ENCODE assay signal across 8 cellular contexts in genomic region chr22:45502215-45503070, GRCh38. TPM values are rescaled to one million over a fixed set of nuclear protein-coding genes. Genes with fewer than 3 reads are reported as not detected.
DNase-seq lines count a peak whose midpoint lies in the region; ATAC-seq and TF ChIP-seq lines count a peak whose summit lies in the region.

Gene FBLN1, plus strand, starts transcription at chr22:45502883. Its CDS starts 103 bp downstream, at chr22:45502986.

- H3K14ac ChIP-seq in IMR-90 (replicated peaks; ENCODE audit: low read depth, low read length): peak within 1 kb of the TSS; percentile 62

- no peaks in the 10 kb centered on the region for H3K27me3 ChIP-seq in IMR-90 (ENCODE audit: control insufficient read depth, insufficient read depth, low read length)
- no peaks in the 10 kb centered on the region for H3K27me3 ChIP-seq in thoracic aorta (replicated peaks; ENCODE audit: insufficient read depth)

- H3K9me3 ChIP-seq in IMR-90 (ENCODE audit: control insufficient read depth, insufficient read depth, low read length) (no peaks in the 10 kb centered on the region), thoracic aorta (no peaks in the 10 kb centered on the region)

- H3K56ac ChIP-seq in IMR-90 (ENCODE audit: extremely low read depth, insufficient read depth, low read length): peak within 1 kb of the TSS; percentile 82

- H3K4me2 ChIP-seq in IMR-90 (ENCODE audit: low read depth, low read length): peak within 1 kb of the TSS; percentile 84

- H4K91ac ChIP-seq in IMR-90 (ENCODE audit: insufficient read depth, low read depth, low read length): peak within 1 kb of the TSS; percentile 90

- peak within 1 kb of the TSS; percentile 95 for H2BK120ac ChIP-seq in IMR-90 (ENCODE audit: low read depth, low read length)

- H3K36me3 ChIP-seq in IMR-90 (ENCODE audit: control insufficient read depth, insufficient read depth, low read length): peaks cover 10% of the 10 kb centered on the region; the same call in 1 of the 2 replicates
- no peaks in the 10 kb centered on the region for H3K36me3 ChIP-seq in thoracic aorta

- H3K23ac ChIP-seq in IMR-90 (ENCODE audit: low read depth, low read length): peak within 1 kb of the TSS; percentile 61

- ATAC-seq in IMR-90 (ENCODE audit: low read depth): peak; percentile 74
- ATAC-seq in thoracic aorta (ENCODE audit: insufficient number of reproducible peaks, low FRiP score, low read depth): peak; percentile 37
- no peak for ATAC-seq in GM21423 (IDR thresholded peaks at IDR 0.05; ENCODE audit: unreplicated experiment)
- no peak for ATAC-seq in HG03159 (IDR thresholded peaks at IDR 0.05; ENCODE audit: unreplicated experiment)

- peak within 1 kb of the TSS; percentile 44 to 96; a peak in 2 of 4 replicates for H4K8ac ChIP-seq in IMR-90 (ENCODE audit: low read depth in 2 of 2, low read length in 2 of 2)

- dilution Hi-C loops in IMR-90 (cut with HindIII; ENCODE audit: low sequenced_read_pairs, unreplicated experiment): no loop called here

- H3K27ac ChIP-seq in IMR-90 (ENCODE audit: insufficient read depth, low read length) (peak within 1 kb of the TSS; percentile 90), thoracic aorta (peak within 1 kb of the TSS; percentile 34 to 67)

- POLR2A ChIA-PET in IMR-90 (lab: Charles Lee; ENCODE audit: unreplicated experiment): interaction anchor here (0.6 kb wide), 1 partner anchor 88 kb away, joined by 10 read pairs; no protein-coding TSS in a partner anchor

- H2BK15ac ChIP-seq in IMR-90 (ENCODE audit: low read depth, low read length): peak within 1 kb of the TSS; percentile 84; the same call in 2 of the 3 replicates

- H3K79me1 ChIP-seq in IMR-90 (ENCODE audit: low read depth in 1 of 2, low read length in 2 of 2): peaks cover 14 to 47% of the 10 kb centered on the region in 2 experiments; a peak in 3 of 4 replicates

- WGBS in IMR-90 (ENCODE audit: extremely low coverage in 2 of 2, insufficient read length in 1 of 2), 2 experiments: 5% methylated on average over 27 of the region's 91 CpGs; no CpG with 5 or more reads in 1 of the 2 experiments
- 11 to 37% methylated on average over 6 to 41 of the region's 91 CpGs for WGBS in lower leg skin, 2 donors

- peak within 1 kb of the TSS; percentile 80 for H3K4me3 ChIP-seq in IMR-90 (ENCODE audit: insufficient read depth, low read depth, low read length)
- peak within 1 kb of the TSS; percentile 67 for H3K4me3 ChIP-seq in choroid plexus epithelial cell (ENCODE audit: low read depth, low read length)
- H3K4me3 ChIP-seq in lower leg skin (ENCODE audit: low read depth, poor library complexity, severe bottlenecking): peak within 1 kb of the TSS; percentile 52
- H3K4me3 ChIP-seq in thoracic aorta: peak within 1 kb of the TSS; percentile 71

- H3K18ac ChIP-seq in IMR-90 (ENCODE audit: low read depth, low read length): peak within 1 kb of the TSS; percentile 82

- peak within 1 kb of the TSS; percentile 96 for H2AFZ ChIP-seq in IMR-90 (replicated peaks; ENCODE audit: low read length, poor library complexity)

- TF ChIP-seq CTCF in AG09319 (IDR thresholded peaks at IDR 0.05; ENCODE audit: low read depth, low read length) (peak; percentile 7; the same call in 1 of the 2 replicates), IMR-90 (conservative IDR thresholded peaks at IDR 0.05; ENCODE audit: low read depth, low read length) (peak; percentile 21; the same call in 1 of the 2 replicates), choroid plexus epithelial cell (conservative IDR thresholded peaks at IDR 0.05; ENCODE audit: low read depth, low read length) (no peak), lower leg skin (IDR thresholded peaks at IDR 0.05) (no peak), thoracic aorta (IDR thresholded peaks at IDR 0.05) (no peak)

- peaks cover 11% of the 10 kb centered on the region; the same call in 1 of the 2 replicates for H4K20me1 ChIP-seq in IMR-90 (ENCODE audit: insufficient read depth, low read length)

- peak within 1 kb of the TSS; percentile 81 for H4K5ac ChIP-seq in IMR-90 (ENCODE audit: low read depth, low read length)

- DNase-seq in AG09319 (ENCODE audit: extremely low read depth, low read depth) (no peak), IMR-90 (no peak), choroid plexus epithelial cell (ENCODE audit: low read depth) (no peak), lower leg skin (ENCODE audit: low spot score in 2 of 2) (no peak), thoracic aorta (ENCODE audit: low spot score) (no peak), SHP77 (lab: John Stamatoyannopoulos, UW) (no peak)

- peaks cover 28% of the 10 kb centered on the region for H3K4me1 ChIP-seq in IMR-90 (ENCODE audit: control insufficient read depth, insufficient read depth, low read length)
- H3K4me1 ChIP-seq in thoracic aorta (ENCODE audit: control insufficient read depth in 1 of 2, low read depth in 2 of 2): peaks cover 9 to 61% of the 10 kb centered on the region in 2 donors

- peak within 1 kb of the TSS; percentile 36; the same call in 1 of the 2 replicates for H2BK20ac ChIP-seq in IMR-90 (ENCODE audit: low read depth, low read length)

- intact Hi-C loops in IMR-90 (cut with micrococcal nuclease): no loop called here
- intact Hi-C loops in lower leg skin (cut with DNase I; ENCODE audit: low total_unique reads): no loop called here

- peak within 1 kb of the TSS; percentile 88 for H3K9ac ChIP-seq in IMR-90 (ENCODE audit: low read depth, low read length)

- peak within 1 kb of the TSS; percentile 97 for H3K4ac ChIP-seq in IMR-90 (ENCODE audit: low read depth, low read length)

- CTCF ChIA-PET in IMR-90 (lab: Yijun Ruan, JAX): interaction anchor here (1.1 kb wide), 1 partner anchor 29 kb away, joined by 4 read pairs; no protein-coding TSS in a partner anchor

- peak within 1 kb of the TSS; percentile 43 for H2BK5ac ChIP-seq in IMR-90 (ENCODE audit: low read depth, low read length, poor library complexity, severe bottlenecking)

- peak within 1 kb of the TSS; percentile 88 for H2AK5ac ChIP-seq in IMR-90 (ENCODE audit: low read depth, low read length)

- H2AK9ac ChIP-seq in IMR-90 (replicated peaks; ENCODE audit: low read depth, low read length, poor library complexity): peak within 1 kb of the TSS; percentile 96

- TF ChIP-seq POLR2A in IMR-90 (IDR thresholded peaks at IDR 0.05; ENCODE audit: low read depth, low read length): no peak
- TF ChIP-seq POLR2A in lower leg skin (IDR thresholded peaks at IDR 0.05): no peak

- H3K9me1 ChIP-seq in IMR-90 (ENCODE audit: insufficient read depth, low read length): peaks cover 13% of the 10 kb centered on the region

- in situ Hi-C loops in IMR-90 (cut with MboI; ENCODE audit: low sequenced_read_pairs): no loop called here

- TF ChIP-seq RAD21 in IMR-90 (IDR thresholded peaks at IDR 0.05; ENCODE audit: low read length): no peak

- BruUV-seq in IMR-90 (replicated peaks; lab: Mats Ljungman, UMichigan): no TSS peak

TF ChIP-seq in IMR-90, 13 proteins besides CTCF, POLR2A, EP300 and RAD21:
- peak; percentile 82 for TF ChIP-seq MXI1 (IDR thresholded peaks at IDR 0.05; ENCODE audit: borderline replicate concordance, low read depth, low read length)
- TF ChIP-seq RFX5 (IDR thresholded peaks at IDR 0.05; ENCODE audit: low read depth, low read length): no peak

RNA-seq across cellular contexts. Expression of gene FBLN1, which starts in this region (rescaled TPM):
- total RNA-seq in IMR-90 (2012; rRNA removed): 11.3 and 11.4 TPM in 2 replicates
- 80.8 and 87.9 TPM in 2 replicates for polyA plus RNA-seq in IMR-90 (2012; rRNA removed)
- polyA plus RNA-seq in IMR-90 (2012; cell fraction: cytosol; rRNA removed): 107 and 230 TPM in 2 replicates
- polyA plus RNA-seq in IMR-90 (2012; cell fraction: nucleus; rRNA removed; ENCODE audit: low replicate concordance): 78.8 and 81.4 TPM in 2 replicates
- 100 to 1,000 TPM; 114 to 414 (median 163) TPM for total RNA-seq in lower leg skin
- total RNA-seq in thoracic aorta: 100 to 1,000 TPM; 587 to 972 TPM

Comparison
In these comparisons a context has a peak if more than half of its experiments do, and no peak if none do; other contexts are left out.
1. CTCF ChIP-seq: peak in AG09319 (single experiment) and IMR-90 (single experiment); none in choroid plexus epithelial cell (single experiment), lower leg skin (0 of 3) and thoracic aorta (single experiment).
2. ATAC-seq: peak in IMR-90 (single experiment) and thoracic aorta (single experiment); none in GM21423 (single experiment) and HG03159 (single experiment).
3. Peak in every context shown above with its lines, with median percentiles within 50 percentile points of each other: H3K4me3 ChIP-seq.